ENCODE assay signal across 30 cellular contexts in the genomic region with DNA sequence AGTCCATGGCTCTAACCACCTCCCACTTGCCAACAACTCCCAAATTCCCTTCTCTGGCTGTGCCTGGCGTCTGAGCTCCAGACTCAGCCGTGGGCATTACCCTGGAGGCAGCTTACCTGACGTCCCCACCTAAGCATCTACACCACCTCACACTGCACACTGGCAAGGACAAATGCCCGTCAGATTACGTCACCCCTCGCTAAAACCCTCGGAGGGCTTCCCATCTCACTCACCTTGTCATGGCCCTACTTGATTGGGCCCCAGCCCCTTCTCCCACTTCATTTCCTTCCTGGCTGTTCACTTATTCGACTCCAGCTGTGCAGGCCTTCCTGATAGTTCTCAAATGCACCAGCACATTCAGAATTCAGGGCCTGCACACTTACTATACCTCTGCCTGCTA. TPM values are rescaled to one million over a fixed set of nuclear protein-coding genes. Genes with fewer than 3 reads are reported as not detected.
"Had no signal": no experiment of that assay in that cellular context is flagged by ENCODE, and none has a peak within 500 bp of the region (broad histone marks: within the 10 kb centered on the region; RNA-seq: fewer than 3 reads in every experiment).

No MANE protein-coding gene starts in this region.

- H3K4me3 ChIP-seq: ascending aorta, cardiac muscle cell, SJSA1 had no signal

- H3K27me3 ChIP-seq: ascending aorta had no signal

- H3K9me3 ChIP-seq: ascending aorta, SJSA1, SK-N-SH had no signal

- FAIRE-seq: TTC549 had no signal

- DNase-seq: activated CD4-positive, alpha-beta T cell treated with anti-CD3 and anti-CD28 coated beads for 36 hours; activated CD4-positive, alpha-beta T cell treated with anti-CD3 and anti-CD28 coated beads, Interleukin-2, amount 10 ng/mL, durations not matched to agents 7 days and 5 days; activated CD4-positive, alpha-beta T cell treated with anti-CD3 and anti-CD28 coated beads, Interleukin-2, amount 50 U/mL, for 48 hours; activated CD8-positive, alpha-beta T cell treated with anti-CD3 and anti-CD28 coated beads, Interleukin-2, amount 10 ng/mL, durations not matched to agents 7 days and 5 days; activated gamma-delta T cell; activated naive CD4-positive, alpha-beta T cell treated with Interleukin-2 at 50 U/mL for 16 hours; activated naive CD8-positive, alpha-beta T cell treated with anti-CD3 and anti-CD28 coated beads, Interleukin-2, amount 10 ng/mL, durations not matched to agents 7 days and 5 days; activated T-cell treated with anti-CD3 and anti-CD28 coated beads, Interleukin-2, amount 50 U/mL, for 24 hours; amygdala; Kasumi-1; KG1; NCI-H1092 treated with DMSO at 0.1 percent for 48 hours; NCI-H1417; NCI-H187 treated with DMSO at 0.1 percent for 48 hours; NCI-H2081; NCI-H2171 treated with DMSO at 0.1 percent for 48 hours; NCI-H2227 treated with DMSO at 0.1 percent for 48 hours; NCI-H446; NCI-H510A treated with DMSO at 0.1 percent for 48 hours; NCI-H69; SHP77 treated with DMSO at 0.1 percent for 48 hours; SK-N-SH had no signal

- H3K4me2 ChIP-seq: SK-N-SH had no signal

- H3K27ac ChIP-seq: ascending aorta, cardiac muscle cell, SJSA1 had no signal

- H3K36me3 ChIP-seq: ascending aorta, cardiac muscle cell, SJSA1 had no signal

- ATAC-seq: activated CD4-positive, alpha-beta T cell treated with anti-CD3 and anti-CD28 coated beads for 36 hours; activated CD4-positive, CD25-positive, alpha-beta regulatory T cell treated with anti-CD3 and anti-CD28 coated beads, Interleukin-2, amount 50 U/mL, for 24 hours; activated CD8-positive, alpha-beta T cell treated with anti-CD3 and anti-CD28 coated beads, Interleukin-2, amount 10 ng/mL, durations not matched to agents 7 days and 5 days; Panc1 had no signal

- H3K9ac ChIP-seq: SK-N-SH had no signal

RNA-seq across cellular contexts. Expression of a gene that starts 13.4 kb away (rescaled TPM):
- total RNA-seq: activated CD4-positive, alpha-beta T cell treated with anti-CD3 and anti-CD28 coated beads, Interleukin-2, amount 10 ng/mL, durations not matched to agents 7 days and 5 days; activated CD8-positive, alpha-beta T cell treated with anti-CD3 and anti-CD28 coated beads, Interleukin-2, amount 10 ng/mL, durations not matched to agents 7 days and 5 days; activated naive CD8-positive, alpha-beta T cell treated with anti-CD3 and anti-CD28 coated beads, Interleukin-2, amount 10 ng/mL, durations not matched to agents 7 days and 5 days; activated T-helper 2 cell treated with anti-CD3 and anti-CD28 coated beads, Interferon-gamma antibody, Interleukin-2, Interleukin-4, amounts not matched to agents 10 μg/mL and 5 μg/mL and 100 μg/mL, durations not matched to agents 14 hours and 24 hours and 36 hours; ascending aorta; cardiac muscle cell; SJSA1 had no signal

RNA-seq across cellular contexts. Expression of a gene that starts 17.4 kb away (rescaled TPM):
- total RNA-seq: ascending aorta, RPMI7951, SJSA1 had no signal

RNA-seq across cellular contexts. Expression of a gene that starts 19.0 kb away (rescaled TPM):
- total RNA-seq: ascending aorta, SJSA1 had no signal
